9 cellular contexts compared by ENCODE assay signal in genomic region chr12:123548107-123548506, GRCh38.
"Had no signal": no experiment of that assay in that cellular context is flagged by ENCODE, and none has a peak within 500 bp of the region (broad histone marks: within the 10 kb centered on the region; RNA-seq: fewer than 3 reads in every experiment).

No MANE protein-coding gene starts in this region.

- ATAC-seq: GM23338, HCT116 had no signal

- DNase-seq: GM23248, GOT3, H7, H9, HCEC 1CT, HFFc6 had no signal

- H3K4me2 ChIP-seq: GM23338 had no signal

- H3K27ac ChIP-seq: GM23248 had no signal

- H3K9ac ChIP-seq: GM23248 had no signal

- H3K4me3 Mint-ChIP-seq: GM23338, H9, HFFc6 had no signal

- H3K36me3 ChIP-seq: HAP-1 had no signal

- H3K27ac Mint-ChIP-seq: GM23338, H9, HFFc6 had no signal

- H3K9me3 Mint-ChIP-seq: GM23338, HFFc6 had no signal

- H3K9me3 ChIP-seq: HAP-1 had no signal

- H3K4me3 ChIP-seq: GM23248, GM23338, HAP-1 had no signal

- H3K4me1 Mint-ChIP-seq: GM23338, H9 had no signal

- H3K4me1 ChIP-seq: HAP-1 had no signal

- H2AFZ ChIP-seq: GM23248, GM23338 had no signal
